In genomic region chr10:57948796-57949195, GRCh38 we compare ENCODE assay signal across 19 cellular contexts.
A peak's percentile ranks its signal among the peaks of the same experiment; 100 is the strongest.
DNase-seq lines count a peak whose midpoint lies in the region; FAIRE-seq and TF ChIP-seq lines count a peak whose summit lies in the region.
"Had no signal": no experiment of that assay in that cellular context is flagged by ENCODE, and none has a peak within 500 bp of the region (broad histone marks: within the 10 kb centered on the region; RNA-seq: fewer than 3 reads in every experiment).

No MANE protein-coding gene starts in this region.

- FAIRE-seq in islet of Langerhans (lab: Jason Lieb, UNC): peak; percentile 51
- FAIRE-seq: GM19239, H54 had no signal

- DNase-seq in EH (ENCODE audit: low read depth) (peak; percentile 62), M059J (ENCODE audit: low read depth) (peak; percentile 54), epithelial cell of esophagus (ENCODE audit: low read depth) (peak; percentile 34), hypothalamus (lab: John Stamatoyannopoulos, UW) (no peak), putamen (ENCODE audit: low spot score) (no peak), Ammon's horn (ENCODE audit: low spot score) (no peak), NCI-H1694 (lab: John Stamatoyannopoulos, UW) (no peak)
- DNase-seq: 8988T; AML-193; Calu3; CD4-positive, alpha-beta T cell; DMS 273 treated with DMSO at 0.1 percent for 48 hours; GF-D8; GM23248; IMR-90 had no signal

- no peak for TF ChIP-seq CTCF in epithelial cell of esophagus (IDR thresholded peaks at IDR 0.05; ENCODE audit: insufficient read depth, low read depth, low read length, missing control alignments)

- no peak overlapping the region for H3K4me3 ChIP-seq in epithelial cell of esophagus (ENCODE audit: low read length)
- H3K4me3 ChIP-seq: BLaER1 treated with 17β-estradiol and CSF1 and Interleukin-3, amounts not matched to agents 10 nM and 100 nM; GM23248 had no signal

Comparison
In these comparisons a context has a peak if more than half of its experiments do, and no peak if none do; other contexts are left out.
1. DNase-seq: peak in EH (single experiment), M059J (single experiment) and epithelial cell of esophagus (single experiment); none in hypothalamus (0 of 51), putamen (single experiment), Ammon's horn (single experiment) and NCI-H1694 (single experiment).